24 cellular contexts compared by ENCODE assay signal in genomic region chr1:234503193-234504050, GRCh38. TPM values are rescaled to one million over a fixed set of nuclear protein-coding genes. Genes with fewer than 3 reads are reported as not detected.
A peak's percentile ranks its signal among the peaks of the same experiment; 100 is the strongest.
DNase-seq lines count a peak whose midpoint lies in the region; ATAC-seq and TF ChIP-seq lines count a peak whose summit lies in the region.
"Had no signal": no experiment of that assay in that cellular context is flagged by ENCODE, and none has a peak within 500 bp of the region (broad histone marks: within the 10 kb centered on the region; RNA-seq: fewer than 3 reads in every experiment).

No MANE protein-coding gene starts in this region.

- CTCF ChIA-PET in Panc1 (lab: Charles Lee): interaction anchor here (0.6 kb wide), 1 partner anchor 41 kb away, joined by 3 read pairs; no protein-coding TSS in a partner anchor

- H3K4me3 Mint-ChIP-seq in stimulated activated memory B cell treated with anti-CD40 and anti-IgM and Interleukin-4, amounts not matched to agents 10 μg/mL and 1 μg/mL and 100 μg/mL, for 72 hours: no peak overlapping the region
- H3K4me3 Mint-ChIP-seq in activated T-cell treated with anti-CD3 and anti-CD28 coated beads, Interleukin-2, amount 50 U/mL, for 24 hours: no peak overlapping the region
- H3K4me3 Mint-ChIP-seq: natural killer cell treated with Interleukin-12 subunit alpha and Interleukin-12 subunit beta and Interleukin-15 and Interleukin-18, amount 100 ng/mL, for 72 hours; stimulated activated naive CD8-positive, alpha-beta T cell treated with anti-CD3 and anti-CD28 coated beads, Interleukin-15, Interleukin-2, amounts not matched to agents 100 ng/mL and 50 ng/mL, for 24 hours; T-helper 2 cell treated with Interferon-gamma antibody and Interleukin-4, amounts not matched to agents 5 μg/mL and 100 μg/mL, for 36 hours had no signal

- H3K4me3 ChIP-seq in DND-41 (ENCODE audit: low read depth in 1 of 2, low read length in 2 of 2): no peak overlapping the region
- no peak overlapping the region for H3K4me3 ChIP-seq in Panc1 (ENCODE audit: low read depth in 2 of 2, low read length in 2 of 2)
- H3K4me3 ChIP-seq: prostate gland had no signal

- BruUV-seq in Panc1 (replicated peaks; lab: Mats Ljungman, UMichigan): no TSS peak

- H3K36me3 Mint-ChIP-seq in stimulated activated memory B cell treated with anti-CD40 and anti-IgM and Interleukin-4, amounts not matched to agents 10 μg/mL and 1 μg/mL and 100 μg/mL, for 72 hours: peaks cover 8% of the 10 kb centered on the region
- no peaks in the 10 kb centered on the region for H3K36me3 Mint-ChIP-seq in activated T-cell treated with anti-CD3 and anti-CD28 coated beads, Interleukin-2, amount 50 U/mL, for 24 hours (ENCODE audit: low read depth)
- H3K36me3 Mint-ChIP-seq: natural killer cell treated with Interleukin-12 subunit alpha and Interleukin-12 subunit beta and Interleukin-15 and Interleukin-18, amount 100 ng/mL, for 72 hours had no signal

- peaks cover 42% of the 10 kb centered on the region for H3K4me1 ChIP-seq in DND-41 (ENCODE audit: insufficient read depth, low read length)
- H3K4me1 ChIP-seq in Panc1 (ENCODE audit: control insufficient read depth, insufficient read depth, low read length): peaks cover 28% of the 10 kb centered on the region
- H3K4me1 ChIP-seq: prostate gland had no signal

- no peaks in the 10 kb centered on the region for H3K9me3 ChIP-seq in DND-41 (ENCODE audit: insufficient read depth, low read length, severe bottlenecking)
- H3K9me3 ChIP-seq in Panc1 (ENCODE audit: control insufficient read depth, insufficient read depth, low read depth, low read length): no peaks in the 10 kb centered on the region
- H3K9me3 ChIP-seq: Caco-2, prostate gland had no signal

- H3K9ac ChIP-seq in DND-41 (ENCODE audit: low read depth, low read length): no peak overlapping the region

- no peak overlapping the region for H2AFZ ChIP-seq in DND-41 (ENCODE audit: low read depth, low read length)

- H3K27ac ChIP-seq in DND-41 (ENCODE audit: low read length) (peak overlapping the region; percentile 19; the same call in 1 of the 2 replicates), Panc1 (ENCODE audit: low read length) (peak overlapping the region; percentile 60)
- H3K27ac ChIP-seq: prostate gland had no signal

- no peaks in the 10 kb centered on the region for H3K27me3 Mint-ChIP-seq in stimulated activated memory B cell treated with anti-CD40 and anti-IgM and Interleukin-4, amounts not matched to agents 10 μg/mL and 1 μg/mL and 100 μg/mL, for 72 hours
- H3K27me3 Mint-ChIP-seq in activated T-cell treated with anti-CD3 and anti-CD28 coated beads, Interleukin-2, amount 50 U/mL, for 24 hours: no peaks in the 10 kb centered on the region
- H3K27me3 Mint-ChIP-seq: stimulated activated naive CD8-positive, alpha-beta T cell treated with anti-CD3 and anti-CD28 coated beads, Interleukin-15, Interleukin-2, amounts not matched to agents 100 ng/mL and 50 ng/mL, for 24 hours had no signal

- H3K79me2 ChIP-seq in DND-41 (ENCODE audit: insufficient read depth, low read length): no peaks in the 10 kb centered on the region

- peaks cover 9% of the 10 kb centered on the region for H3K9me3 Mint-ChIP-seq in stimulated activated memory B cell treated with anti-CD40 and anti-IgM and Interleukin-4, amounts not matched to agents 10 μg/mL and 1 μg/mL and 100 μg/mL, for 72 hours
- peaks cover 22% of the 10 kb centered on the region for H3K9me3 Mint-ChIP-seq in activated T-cell treated with anti-CD3 and anti-CD28 coated beads, Interleukin-2, amount 50 U/mL, for 24 hours
- H3K9me3 Mint-ChIP-seq: natural killer cell treated with Interleukin-12 subunit alpha and Interleukin-12 subunit beta and Interleukin-15 and Interleukin-18, amount 100 ng/mL, for 72 hours had no signal

- POLR2A ChIA-PET in Panc1 (lab: Charles Lee): interaction anchor here (0.6 kb wide), 2 partner anchors 14 to 100 kb away, joined by 3 read pairs; no protein-coding TSS in a partner anchor

- DNase-seq in DND-41 (no peak), Panc1 (ENCODE audit: low read depth, low spot score) (no peak), islet precursor cell (peak; percentile 8), 8988T (no peak), NCI-H2081 treated with DMSO at 0.1 percent for 48 hours (lab: John Stamatoyannopoulos, UW) (no peak)
- DNase-seq in activated T-cell treated with anti-CD3 and anti-CD28 coated beads, Interleukin-2, amount 50 U/mL, for 24 hours: no peak
- DNase-seq: activated CD4-positive, CD25-positive, alpha-beta regulatory T cell; activated CD8-positive, alpha-beta memory T cell treated with anti-CD3 and anti-CD28 coated beads for 24 hours; activated effector memory CD4-positive, alpha-beta T cell treated with Interleukin-2 at 50 U/mL for 16 hours; Caco-2; cerebellar nuclear complex; hypothalamus; kidney; mesendoderm; NCI-H1417 treated with DMSO at 0.1 percent for 48 hours; NCI-H2171; NCI-H748 treated with DMSO at 0.1 percent for 48 hours; OCI-M1 had no signal

- H3K27me3 ChIP-seq in DND-41 (ENCODE audit: insufficient read depth, low read length, poor library complexity): no peaks in the 10 kb centered on the region
- no peaks in the 10 kb centered on the region for H3K27me3 ChIP-seq in Panc1 (ENCODE audit: control insufficient read depth, insufficient read depth, low read length)

- no peak for ATAC-seq in DND-41 (ENCODE audit: insufficient read depth, low read depth)
- no peak for ATAC-seq in Panc1
- no peak for ATAC-seq in stimulated activated memory B cell treated with anti-CD40 and anti-IgM and Interleukin-4, amounts not matched to agents 10 μg/mL and 1 μg/mL and 100 μg/mL, for 72 hours
- no peak for ATAC-seq in GM21786 (IDR thresholded peaks at IDR 0.05; ENCODE audit: unreplicated experiment)
- ATAC-seq: natural killer cell treated with Interleukin-12 subunit alpha and Interleukin-12 subunit beta and Interleukin-15 and Interleukin-18, amount 100 ng/mL, for 72 hours had no signal

- H3K27ac Mint-ChIP-seq in stimulated activated memory B cell treated with anti-CD40 and anti-IgM and Interleukin-4, amounts not matched to agents 10 μg/mL and 1 μg/mL and 100 μg/mL, for 72 hours: peak overlapping the region; percentile 31
- no peak overlapping the region for H3K27ac Mint-ChIP-seq in activated T-cell treated with anti-CD3 and anti-CD28 coated beads, Interleukin-2, amount 50 U/mL, for 24 hours
- H3K27ac Mint-ChIP-seq: stimulated activated naive CD8-positive, alpha-beta T cell treated with anti-CD3 and anti-CD28 coated beads, Interleukin-15, Interleukin-2, amounts not matched to agents 100 ng/mL and 50 ng/mL, for 24 hours; T-helper 2 cell treated with Interferon-gamma antibody and Interleukin-4, amounts not matched to agents 5 μg/mL and 100 μg/mL, for 36 hours had no signal

- no peak for TF ChIP-seq CTCF in DND-41 (IDR thresholded peaks at IDR 0.05; ENCODE audit: borderline replicate concordance, extremely low read depth, low read length, poor library complexity, severe bottlenecking)
- no peak for TF ChIP-seq CTCF in Panc1 (IDR thresholded peaks at IDR 0.05)

- H3K36me3 ChIP-seq in DND-41 (ENCODE audit: insufficient read depth, low read length) (no peaks in the 10 kb centered on the region), Panc1 (ENCODE audit: control insufficient read depth, insufficient read depth, low read length) (no peaks in the 10 kb centered on the region)
- H3K36me3 ChIP-seq: prostate gland had no signal

- no peaks in the 10 kb centered on the region for H4K20me1 ChIP-seq in DND-41 (ENCODE audit: insufficient read depth, low read length)

- H3K4me1 Mint-ChIP-seq in stimulated activated memory B cell treated with anti-CD40 and anti-IgM and Interleukin-4, amounts not matched to agents 10 μg/mL and 1 μg/mL and 100 μg/mL, for 72 hours: peaks cover 38% of the 10 kb centered on the region
- H3K4me1 Mint-ChIP-seq in activated T-cell treated with anti-CD3 and anti-CD28 coated beads, Interleukin-2, amount 50 U/mL, for 24 hours (ENCODE audit: low read depth): peaks cover 65% of the 10 kb centered on the region

- in situ Hi-C loops in Panc1 (cut with HindIII; ENCODE audit: low pct_unique_long_range_greater_than_20kb, low sequenced_read_pairs): no loop called here

- H3K4me2 ChIP-seq in DND-41 (ENCODE audit: insufficient read depth, low read length): no peak overlapping the region

- intact Hi-C loops in Panc1 (cut with micrococcal nuclease; ENCODE audit: unreplicated experiment): no loop called here

RNA-seq across cellular contexts. Expression of gene TARBP1, which starts 24.4 kb away (rescaled TPM):
- 45.0 TPM for total RNA-seq in Panc1 (2021; ENCODE audit: unreplicated experiment)
- polyA plus RNA-seq in Panc1 (2012; ENCODE audit: insufficient read length): 28.9 TPM
